ENCODE assay signal across 12 cellular contexts in genomic region chr12:120015313-120015712, GRCh38. TPM values are rescaled to one million over a fixed set of nuclear protein-coding genes. Genes with fewer than 3 reads are reported as not detected.
A peak's percentile ranks its signal among the peaks of the same experiment; 100 is the strongest.
DNase-seq lines count a peak whose midpoint lies in the region; ATAC-seq and TF ChIP-seq lines count a peak whose summit lies in the region.
"Had no signal": no experiment of that assay in that cellular context is flagged by ENCODE, and none has a peak within 500 bp of the region (broad histone marks: within the 10 kb centered on the region; RNA-seq: fewer than 3 reads in every experiment).

No MANE protein-coding gene starts in this region.

- CTCF ChIA-PET in T-cell (lab: Charles Lee): interaction anchor here (0.5 to 0.9 kb wide), 5 partner anchors 13 to 101 kb away, joined by 3 to 4 read pairs (median 3); partner anchors contain the start of gene RAB35 (in 1 of the 2)
- CTCF ChIA-PET in RWPE1 (lab: Yijun Ruan, JAX): no interaction called here

- H3K4me3 Mint-ChIP-seq in T-cell: peak overlapping the region; percentile 35 to 56 (median 37)

- no peaks in the 10 kb centered on the region for H3K27me3 Mint-ChIP-seq in T-cell

- peaks cover 34% of the 10 kb centered on the region for H3K36me3 Mint-ChIP-seq in T-cell

- H3K4me3 ChIP-seq in effector memory CD4-positive, alpha-beta T cell (ENCODE audit: insufficient read depth, low read depth, low read length, poor library complexity, severe bottlenecking): no peak overlapping the region
- H3K4me3 ChIP-seq: hepatocyte, prostate gland had no signal

- peak overlapping the region; percentile 90 to 93 for H3K27ac Mint-ChIP-seq in T-cell

- DNase-seq in T-cell (peak in 29 of 34 experiments; percentile 6 to 57 (median 34)), NCI-H2107 treated with DMSO at 0.1 percent for 48 hours (lab: John Stamatoyannopoulos, UW; ENCODE audit: unreplicated experiment) (no peak), RWPE1 (ENCODE audit: low spot score) (no peak), amniotic stem cell (lab: John Stamatoyannopoulos, UW) (no peak)
- peak; percentile 69 for DNase-seq in activated CD8-positive, alpha-beta memory T cell treated with anti-CD3 and anti-CD28 coated beads, Interleukin-2, amount 50 U/mL, for 4 hours
- DNase-seq in effector memory CD4-positive, alpha-beta T cell: peak; percentile 16 to 46 (median 24)
- peak; percentile 76 for DNase-seq in stimulated activated CD8-positive, alpha-beta memory T cell treated with anti-CD3 and anti-CD28 coated beads, Interleukin-4, amount 100 ng/mL, for 48 hours
- DNase-seq: mesenchymal stem cell, NCI-H1092 treated with DMSO at 0.1 percent for 48 hours had no signal

- H3K27me3 ChIP-seq in effector memory CD4-positive, alpha-beta T cell (replicated peaks; ENCODE audit: control insufficient read depth, insufficient read depth, low read length, poor library complexity, severe bottlenecking): no peaks in the 10 kb centered on the region
- H3K27me3 ChIP-seq: hepatocyte had no signal

- no peaks in the 10 kb centered on the region for H3K9me3 ChIP-seq in effector memory CD4-positive, alpha-beta T cell (ENCODE audit: control insufficient read depth, low read length)
- H3K9me3 ChIP-seq: prostate gland had no signal

- no peaks in the 10 kb centered on the region for H3K9me3 Mint-ChIP-seq in T-cell

- TF ChIP-seq CTCF in RWPE1 (conservative IDR thresholded peaks at IDR 0.05; ENCODE audit: low read depth): no peak

- ATAC-seq in T-cell (replicated peaks in 1 of 4) (peak in 1 of 4 experiments; percentile 11), GM18873 (IDR thresholded peaks at IDR 0.05; ENCODE audit: low FRiP score, unreplicated experiment) (no peak)

- no peaks in the 10 kb centered on the region for H3K36me3 ChIP-seq in effector memory CD4-positive, alpha-beta T cell (ENCODE audit: control insufficient read depth, insufficient read depth, low read length)
- H3K36me3 ChIP-seq: prostate gland had no signal

- peak overlapping the region; percentile 91 for H3K27ac ChIP-seq in effector memory CD4-positive, alpha-beta T cell (ENCODE audit: insufficient read depth, low read length, poor library complexity, severe bottlenecking)
- H3K27ac ChIP-seq in RWPE1: no peak overlapping the region
- H3K27ac ChIP-seq: hepatocyte, prostate gland had no signal

- peaks cover 64 to 85% (median 77%) of the 10 kb centered on the region in 3 donors for H3K4me1 Mint-ChIP-seq in T-cell

- H3K4me1 ChIP-seq in effector memory CD4-positive, alpha-beta T cell (ENCODE audit: control insufficient read depth, insufficient read depth, low read length, poor library complexity, severe bottlenecking): peaks cover 50% of the 10 kb centered on the region
- H3K4me1 ChIP-seq: prostate gland had no signal

- POLR2A ChIA-PET in T-cell (lab: Charles Lee) (interaction anchor here (0.6 to 1.1 kb wide), 5 partner anchors 8 to 43 kb away, joined by 3 to 12 read pairs (median 3); no protein-coding TSS in a partner anchor), RWPE1 (lab: Yijun Ruan, JAX; ENCODE audit: low non-redundant PET) (no interaction called here)

RNA-seq across cellular contexts. Expression of gene BICDL1, which starts 26.3 kb away (rescaled TPM):
- 100 to 1,000 TPM; 134 to 176 (median 158) TPM for total RNA-seq in T-cell

Comparison
In these comparisons a context has a peak if more than half of its experiments do, and no peak if none do; other contexts are left out.
1. DNase-seq: peak in T-cell (29 of 34), activated CD8-positive, alpha-beta memory T cell treated with anti-CD3 and anti-CD28 coated beads, Interleukin-2, amount 50 U/mL, for 4 hours (single experiment), effector memory CD4-positive, alpha-beta T cell (3 of 3) and stimulated activated CD8-positive, alpha-beta memory T cell treated with anti-CD3 and anti-CD28 coated beads, Interleukin-4, amount 100 ng/mL, for 48 hours (single experiment); none in NCI-H2107 treated with DMSO at 0.1 percent for 48 hours (single experiment), RWPE1 (single experiment) and amniotic stem cell (single experiment).